ENCODE assay signal across 23 cellular contexts in the genomic region with DNA sequence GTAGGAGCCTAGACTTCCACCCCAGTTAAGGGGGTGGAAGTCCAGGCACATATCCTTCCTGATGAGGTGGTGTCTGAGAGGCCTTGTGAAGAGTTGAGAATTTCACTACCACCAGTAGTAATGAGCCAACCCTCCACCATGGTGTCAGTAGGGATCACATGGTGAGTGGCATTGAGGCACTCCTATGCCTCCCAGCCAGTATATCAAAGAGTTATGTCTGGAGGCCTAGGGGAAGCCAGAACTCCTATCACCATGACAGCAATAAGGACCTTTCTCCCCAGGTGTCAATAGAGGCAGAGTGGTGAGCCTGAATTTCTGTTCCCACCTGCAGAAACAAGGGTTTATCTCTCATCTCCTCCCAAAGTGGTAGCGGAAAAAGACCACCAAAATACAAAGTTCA.
DNase-seq lines count a peak whose midpoint lies in the region; ATAC-seq, FAIRE-seq and TF ChIP-seq lines count a peak whose summit lies in the region.
"Had no signal": no experiment of that assay in that cellular context is flagged by ENCODE, and none has a peak within 500 bp of the region (broad histone marks: within the 10 kb centered on the region; RNA-seq: fewer than 3 reads in every experiment).

No MANE protein-coding gene starts in this region.

- H3K4me1 ChIP-seq in H1 (replicated peaks in 1 of 4; ENCODE audit: control insufficient read depth in 3 of 4, insufficient read depth in 4 of 4, low read length in 3 of 4): peaks cover 0 to 4% (median 1%) of the 10 kb centered on the region in 4 experiments; a peak in 2 of 7 replicates
- H3K4me1 ChIP-seq in right cardiac atrium (ENCODE audit: control insufficient read depth, insufficient read depth, low read length): no peaks in the 10 kb centered on the region
- H3K4me1 ChIP-seq: BLaER1, Caco-2 had no signal

- no peaks in the 10 kb centered on the region for H3K36me3 ChIP-seq in H1 (ENCODE audit: control insufficient read depth in 2 of 4, insufficient read depth in 4 of 4, low read length in 3 of 4)
- H3K36me3 ChIP-seq: BLaER1 had no signal

- no peak overlapping the region for H4K5ac ChIP-seq in H1 (ENCODE audit: insufficient read length, low read depth, low read length)

- no peaks in the 10 kb centered on the region for H3K79me1 ChIP-seq in H1 (ENCODE audit: low read depth, low read length)

- peaks cover 13% of the 10 kb centered on the region for H3K9me3 Mint-ChIP-seq in activated CD8-positive, alpha-beta T cell treated with anti-CD3 and anti-CD28 coated beads for 36 hours
- H3K9me3 Mint-ChIP-seq in activated CD8-positive, alpha-beta T cell treated with anti-CD3 and anti-CD28 coated beads, Interleukin-2, amount 10 ng/mL, durations not matched to agents 7 days and 5 days (ENCODE audit: insufficient read depth): no peaks in the 10 kb centered on the region
- H3K9me3 Mint-ChIP-seq in activated naive CD8-positive, alpha-beta T cell treated with anti-CD3 and anti-CD28 coated beads for 36 hours: peaks cover 12% of the 10 kb centered on the region
- H3K9me3 Mint-ChIP-seq in activated T-helper 17 cell treated with anti-CD3 and anti-CD28 coated beads, Interleukin-2, amount 50 U/mL, for 72 hours: peaks cover 3% of the 10 kb centered on the region

- no peak for TF ChIP-seq RAD21 in H1 (IDR thresholded peaks at IDR 0.05 in 1 of 2, conservative IDR thresholded peaks at IDR 0.05 in 1 of 2; ENCODE audit: low read depth in 2 of 2, low read length in 2 of 2)

- 100% methylated on average over 1 of the region's 1 CpG; no CpG with 5 or more reads in 1 of the 2 experiments for WGBS in H1 (ENCODE audit: extremely low coverage in 1 of 2, insufficient coverage in 1 of 2, insufficient read length in 1 of 2, insufficient replicate concordance in 2 of 2, low coverage in 1 of 2, low lambda C conversion rate in 2 of 2, missing lambda C conversion rate in 1 of 2), 2 experiments
- 95% methylated on average over 1 of the region's 1 CpG for WGBS in right cardiac atrium

- no peaks in the 10 kb centered on the region for H3K79me2 ChIP-seq in H1 (ENCODE audit: control insufficient read depth in 1 of 2, insufficient read depth in 2 of 2, low read length in 2 of 2)

- peak overlapping the region; percentile 81 for H2BK12ac ChIP-seq in H1 (ENCODE audit: low read depth, low read length)

- no peak overlapping the region for H2BK20ac ChIP-seq in H1 (ENCODE audit: low read length)

- TF ChIP-seq EP300 in H1 (IDR thresholded peaks at IDR 0.05; ENCODE audit: borderline replicate concordance in 1 of 2, low read depth in 2 of 2, low read length in 2 of 2): no peak

- H3K9me3 ChIP-seq in H1 (ENCODE audit: insufficient read depth in 2 of 2, low read depth in 1 of 2, low read length in 1 of 2): peaks cover 8 to 11% of the 10 kb centered on the region in 2 experiments; a peak in 1 of 4 replicates
- no peaks in the 10 kb centered on the region for H3K9me3 ChIP-seq in right cardiac atrium (ENCODE audit: control insufficient read depth, low read length)
- H3K9me3 ChIP-seq: Caco-2 had no signal

- H3K18ac ChIP-seq in H1 (ENCODE audit: extremely low read depth, low read length): no peak overlapping the region

- H3K56ac ChIP-seq in H1 (replicated peaks; ENCODE audit: insufficient read length, low read depth, low read length): no peak overlapping the region

- peak; percentile 5 for DNase-seq in activated CD8-positive, alpha-beta T cell treated with anti-CD3 and anti-CD28 coated beads for 36 hours
- DNase-seq in activated CD8-positive, alpha-beta T cell treated with anti-CD3 and anti-CD28 coated beads, Interleukin-2, amount 10 ng/mL, durations not matched to agents 7 days and 5 days: no peak
- DNase-seq in activated naive CD8-positive, alpha-beta T cell treated with anti-CD3 and anti-CD28 coated beads for 36 hours: no peak
- DNase-seq in H1 (ENCODE audit: low read depth in 1 of 2, low spot score in 2 of 2) (no peak), kidney tubule cell (ENCODE audit: low spot score) (no peak), right cardiac atrium (no peak)
- DNase-seq in stimulated activated naive CD8-positive, alpha-beta T cell treated with anti-CD3 and anti-CD28 coated beads, Interleukin-15, Interleukin-2, amounts not matched to agents 100 U/mL and 50 U/mL, for 24 hours: no peak
- DNase-seq: Caco-2; CD4-positive, CD25-positive, alpha-beta regulatory T cell; CD8-positive, alpha-beta T cell; DMS153; DND-41; GOT3; H9 had no signal

- no peak overlapping the region for H3K4ac ChIP-seq in H1 (replicated peaks; ENCODE audit: insufficient read length, low read depth, low read length)

- H3K27me3 ChIP-seq in H1 (replicated peaks in 1 of 4; ENCODE audit: control insufficient read depth in 3 of 4, extremely low read depth in 1 of 4, insufficient read depth in 3 of 4, low read length in 3 of 4) (no peaks in the 10 kb centered on the region), right cardiac atrium (ENCODE audit: control insufficient read depth, insufficient read depth) (no peaks in the 10 kb centered on the region)
- H3K27me3 ChIP-seq: BLaER1 had no signal

- peak overlapping the region; percentile 66 for H4K91ac ChIP-seq in H1 (replicated peaks; ENCODE audit: insufficient read length, low read length)

- POLR2A ChIA-PET in activated CD8-positive, alpha-beta T cell treated with anti-CD3 and anti-CD28 coated beads for 36 hours (lab: Charles Lee): no interaction called here
- POLR2A ChIA-PET in activated CD8-positive, alpha-beta T cell treated with anti-CD3 and anti-CD28 coated beads, Interleukin-2, amount 10 ng/mL, durations not matched to agents 7 days and 5 days (lab: Charles Lee): no interaction called here
- POLR2A ChIA-PET in H1 (lab: Charles Lee; ENCODE audit: partially characterized antibody): no interaction called here

- peak; percentile 49 for ATAC-seq in activated CD8-positive, alpha-beta T cell treated with anti-CD3 and anti-CD28 coated beads for 36 hours
- ATAC-seq in activated CD8-positive, alpha-beta T cell treated with anti-CD3 and anti-CD28 coated beads, Interleukin-2, amount 10 ng/mL, durations not matched to agents 7 days and 5 days: no peak
- peak; percentile 57 for ATAC-seq in stimulated activated naive CD8-positive, alpha-beta T cell treated with anti-CD3 and anti-CD28 coated beads, Interleukin-15, Interleukin-2, amounts not matched to agents 100 U/mL and 50 U/mL, for 24 hours
- ATAC-seq in activated T-helper 17 cell treated with anti-CD3 and anti-CD28 coated beads, Interleukin-2, amount 50 U/mL, for 72 hours (replicated peaks): no peak
- no peak for ATAC-seq in right cardiac atrium
- ATAC-seq: CD8-positive, alpha-beta T cell; GM12878; HCT116 had no signal

- no peak overlapping the region for H3K4me3 Mint-ChIP-seq in activated CD8-positive, alpha-beta T cell treated with anti-CD3 and anti-CD28 coated beads for 36 hours
- H3K4me3 Mint-ChIP-seq in activated CD8-positive, alpha-beta T cell treated with anti-CD3 and anti-CD28 coated beads, Interleukin-2, amount 10 ng/mL, durations not matched to agents 7 days and 5 days: no peak overlapping the region
- H3K4me3 Mint-ChIP-seq in activated naive CD8-positive, alpha-beta T cell treated with anti-CD3 and anti-CD28 coated beads for 36 hours: no peak overlapping the region
- no peak overlapping the region for H3K4me3 Mint-ChIP-seq in activated T-helper 17 cell treated with anti-CD3 and anti-CD28 coated beads, Interleukin-2, amount 50 U/mL, for 72 hours
- H3K4me3 Mint-ChIP-seq: B cell; CD4-positive, CD25-positive, alpha-beta regulatory T cell; CD8-positive, alpha-beta T cell; H9 had no signal

- TF ChIP-seq CTCF in activated CD8-positive, alpha-beta T cell treated with anti-CD3 and anti-CD28 coated beads for 36 hours (IDR thresholded peaks at IDR 0.05): no peak
- TF ChIP-seq CTCF in H1 (IDR thresholded peaks at IDR 0.05; ENCODE audit: control extremely low read depth in 1 of 3, insufficient read depth in 1 of 3, low read depth in 1 of 3, low read length in 3 of 3): no peak

- no peak for FAIRE-seq in H1 (lab: Jason Lieb, UNC)
- FAIRE-seq: A204.1, G401.6, GM12878 had no signal

- intact Hi-C loops in activated CD8-positive, alpha-beta T cell treated with anti-CD3 and anti-CD28 coated beads for 36 hours (cut with micrococcal nuclease): no loop called here
- intact Hi-C loops in right cardiac atrium (cut with DNase I): no loop called here

- no peak overlapping the region for H2BK15ac ChIP-seq in H1 (ENCODE audit: low read length)

- no peaks in the 10 kb centered on the region for H3K27me3 Mint-ChIP-seq in activated CD8-positive, alpha-beta T cell treated with anti-CD3 and anti-CD28 coated beads for 36 hours
- no peaks in the 10 kb centered on the region for H3K27me3 Mint-ChIP-seq in activated CD8-positive, alpha-beta T cell treated with anti-CD3 and anti-CD28 coated beads, Interleukin-2, amount 10 ng/mL, durations not matched to agents 7 days and 5 days (ENCODE audit: low read depth)
- H3K27me3 Mint-ChIP-seq in activated naive CD8-positive, alpha-beta T cell treated with anti-CD3 and anti-CD28 coated beads for 36 hours: no peaks in the 10 kb centered on the region
- H3K27me3 Mint-ChIP-seq in activated T-helper 17 cell treated with anti-CD3 and anti-CD28 coated beads, Interleukin-2, amount 50 U/mL, for 72 hours: no peaks in the 10 kb centered on the region

- no peak overlapping the region for H3K23ac ChIP-seq in H1 (ENCODE audit: insufficient read length)

- no peak overlapping the region for H3K27ac Mint-ChIP-seq in activated CD8-positive, alpha-beta T cell treated with anti-CD3 and anti-CD28 coated beads for 36 hours
- no peak overlapping the region for H3K27ac Mint-ChIP-seq in activated CD8-positive, alpha-beta T cell treated with anti-CD3 and anti-CD28 coated beads, Interleukin-2, amount 10 ng/mL, durations not matched to agents 7 days and 5 days
- H3K27ac Mint-ChIP-seq in activated naive CD8-positive, alpha-beta T cell treated with anti-CD3 and anti-CD28 coated beads for 36 hours: peak overlapping the region; percentile 28
- H3K27ac Mint-ChIP-seq in activated T-helper 17 cell treated with anti-CD3 and anti-CD28 coated beads, Interleukin-2, amount 50 U/mL, for 72 hours: no peak overlapping the region
- H3K27ac Mint-ChIP-seq: B cell; CD8-positive, alpha-beta T cell had no signal

- no peak overlapping the region for H2AFZ ChIP-seq in H1 (ENCODE audit: low read length)

- H3K4me1 Mint-ChIP-seq in activated CD8-positive, alpha-beta T cell treated with anti-CD3 and anti-CD28 coated beads for 36 hours (ENCODE audit: low read depth): peaks cover 6% of the 10 kb centered on the region
- H3K4me1 Mint-ChIP-seq in activated CD8-positive, alpha-beta T cell treated with anti-CD3 and anti-CD28 coated beads, Interleukin-2, amount 10 ng/mL, durations not matched to agents 7 days and 5 days (ENCODE audit: low read depth): peaks cover 4% of the 10 kb centered on the region
- peaks cover 6% of the 10 kb centered on the region for H3K4me1 Mint-ChIP-seq in activated naive CD8-positive, alpha-beta T cell treated with anti-CD3 and anti-CD28 coated beads for 36 hours
- H3K4me1 Mint-ChIP-seq in activated T-helper 17 cell treated with anti-CD3 and anti-CD28 coated beads, Interleukin-2, amount 50 U/mL, for 72 hours: peaks cover 5% of the 10 kb centered on the region
- H3K4me1 Mint-ChIP-seq: B cell; CD4-positive, CD25-positive, alpha-beta regulatory T cell had no signal

- CTCF ChIA-PET in activated CD8-positive, alpha-beta T cell treated with anti-CD3 and anti-CD28 coated beads for 36 hours (lab: Charles Lee): interaction anchor here (1.1 kb wide), 1 partner anchor 229 kb away, joined by 3 read pairs; no protein-coding TSS in a partner anchor
- CTCF ChIA-PET in activated CD8-positive, alpha-beta T cell treated with anti-CD3 and anti-CD28 coated beads, Interleukin-2, amount 10 ng/mL, durations not matched to agents 7 days and 5 days (lab: Charles Lee): no interaction called here
- CTCF ChIA-PET in H1 (lab: Charles Lee; ENCODE audit: partially characterized antibody): no interaction called here

- H3K36me3 Mint-ChIP-seq in activated CD8-positive, alpha-beta T cell treated with anti-CD3 and anti-CD28 coated beads for 36 hours (ENCODE audit: low read depth): no peaks in the 10 kb centered on the region
- H3K36me3 Mint-ChIP-seq in activated CD8-positive, alpha-beta T cell treated with anti-CD3 and anti-CD28 coated beads, Interleukin-2, amount 10 ng/mL, durations not matched to agents 7 days and 5 days (ENCODE audit: low read depth): no peaks in the 10 kb centered on the region
- H3K36me3 Mint-ChIP-seq in activated naive CD8-positive, alpha-beta T cell treated with anti-CD3 and anti-CD28 coated beads for 36 hours: no peaks in the 10 kb centered on the region
- H3K36me3 Mint-ChIP-seq in activated T-helper 17 cell treated with anti-CD3 and anti-CD28 coated beads, Interleukin-2, amount 50 U/mL, for 72 hours (ENCODE audit: low read depth): no peaks in the 10 kb centered on the region
- H3K36me3 Mint-ChIP-seq: CD8-positive, alpha-beta T cell had no signal

- no peaks in the 10 kb centered on the region for H3K23me2 ChIP-seq in H1 (ENCODE audit: low read depth, low read length)

- TF ChIP-seq POLR2A in H1 (IDR thresholded peaks at IDR 0.05; ENCODE audit: control extremely low read depth in 1 of 2, low read depth in 2 of 2, low read length in 2 of 2): no peak

- H3K4me3 ChIP-seq in H1 (ENCODE audit: extremely low read depth in 1 of 4, insufficient read depth in 2 of 4, low read depth in 3 of 4, low read length in 4 of 4) (no peak overlapping the region), right cardiac atrium (ENCODE audit: low read length) (no peak overlapping the region)
- H3K4me3 ChIP-seq: BLaER1, GM12878 had no signal

- no peak overlapping the region for H3K14ac ChIP-seq in H1 (ENCODE audit: insufficient read length)

- H3K4me2 ChIP-seq in H1 (ENCODE audit: insufficient read depth in 1 of 2, low read depth in 2 of 2, low read length in 2 of 2): no peak overlapping the region
- H3K4me2 ChIP-seq: BLaER1 had no signal

- H3K9ac ChIP-seq in H1 (replicated peaks in 1 of 4; ENCODE audit: extremely low read depth in 1 of 4, low read depth in 3 of 4, low read length in 3 of 4): no peak overlapping the region
- H3K9ac ChIP-seq: BLaER1 had no signal

- H2BK120ac ChIP-seq in H1 (replicated peaks; ENCODE audit: low read depth, low read length): peak overlapping the region; percentile 1

- no peak overlapping the region for H2BK5ac ChIP-seq in H1 (ENCODE audit: low read depth, low read length)

- H3K27ac ChIP-seq in H1 (ENCODE audit: low read depth, low read length): no peak overlapping the region
- no peak overlapping the region for H3K27ac ChIP-seq in right cardiac atrium (ENCODE audit: low read length)
- H3K27ac ChIP-seq: 22Rv1, BLaER1, C4-2B had no signal

- peak overlapping the region; percentile 59; the same call in 1 of the 2 replicates for H2AK5ac ChIP-seq in H1 (ENCODE audit: low read depth, low read length)

- H4K8ac ChIP-seq in H1 (ENCODE audit: extremely low read depth, insufficient read depth, low read length): no peak overlapping the region

- no peaks in the 10 kb centered on the region for H4K20me1 ChIP-seq in H1 (replicated peaks in 1 of 2; ENCODE audit: control insufficient read depth in 1 of 2, insufficient read depth in 2 of 2, low read length in 2 of 2)
- H4K20me1 ChIP-seq: BLaER1 had no signal

Comparison
In these comparisons a context has a peak if more than half of its experiments do, and no peak if none do; other contexts are left out.
1. ATAC-seq: peak in activated CD8-positive, alpha-beta T cell treated with anti-CD3 and anti-CD28 coated beads for 36 hours (single experiment) and stimulated activated naive CD8-positive, alpha-beta T cell treated with anti-CD3 and anti-CD28 coated beads, Interleukin-15, Interleukin-2, amounts not matched to agents 100 U/mL and 50 U/mL, for 24 hours (single experiment); none in activated CD8-positive, alpha-beta T cell treated with anti-CD3 and anti-CD28 coated beads, Interleukin-2, amount 10 ng/mL, durations not matched to agents 7 days and 5 days (single experiment), activated T-helper 17 cell treated with anti-CD3 and anti-CD28 coated beads, Interleukin-2, amount 50 U/mL, for 72 hours (single experiment) and right cardiac atrium (0 of 2).